ENCODE assay signal across 16 cellular contexts in genomic region chr14:99258884-99259283, GRCh38. TPM values are rescaled to one million over a fixed set of nuclear protein-coding genes. Genes with fewer than 3 reads are reported as not detected.
DNase-seq lines count a peak whose midpoint lies in the region; ATAC-seq and TF ChIP-seq lines count a peak whose summit lies in the region.
"Had no signal": no experiment of that assay in that cellular context is flagged by ENCODE, and none has a peak within 500 bp of the region (broad histone marks: within the 10 kb centered on the region; RNA-seq: fewer than 3 reads in every experiment).

No MANE protein-coding gene starts in this region.

- CTCF ChIA-PET in T-cell (lab: Charles Lee) = interaction anchor here in 1 of 2 donors (0.6 kb wide), 1 partner anchor 18 kb away, joined by 3 read pairs; no protein-coding TSS in a partner anchor

- no peak for DNase-seq in DND-41
- DNase-seq in T-cell = peak in 4 of 34 experiments; percentile 0 to 17 (median 5)
- DNase-seq in effector memory CD8-positive, alpha-beta T cell = no peak
- DNase-seq in osteocyte (ENCODE audit: extremely low spot score, unreplicated experiment) = no peak
- DNase-seq in NCI-H446 (lab: John Stamatoyannopoulos, UW) = no peak
- no peak for DNase-seq in effector CD8-positive, alpha-beta T cell (lab: John Stamatoyannopoulos, UW)
- DNase-seq in adrenal gland = no peak
- DNase-seq in COR-L47 (lab: John Stamatoyannopoulos, UW) = no peak
- DNase-seq: activated B cell treated with CpG ODN at 0.5 μM for 24 hours, KBM-7, NCI-H1694, NCI-H774, pancreas, SIG-M5, stomach had no signal

- H3K27ac ChIP-seq in DND-41 (ENCODE audit: low read length) (no peak overlapping the region), adrenal gland (no peak overlapping the region)
- H3K27ac ChIP-seq: pancreas had no signal

- H3K27me3 Mint-ChIP-seq in T-cell (no peaks in the 10 kb centered on the region), osteocyte (ENCODE audit: unreplicated experiment) (peaks cover 69% of the 10 kb centered on the region)
- H3K27me3 Mint-ChIP-seq in effector memory CD8-positive, alpha-beta T cell = no peaks in the 10 kb centered on the region

- H3K9me3 Mint-ChIP-seq in T-cell (no peaks in the 10 kb centered on the region), osteocyte (ENCODE audit: unreplicated experiment) (no peaks in the 10 kb centered on the region)
- H3K9me3 Mint-ChIP-seq in effector memory CD8-positive, alpha-beta T cell = no peaks in the 10 kb centered on the region
- H3K9me3 Mint-ChIP-seq: activated B cell treated with CpG ODN at 0.5 μM for 24 hours had no signal

- H3K4me2 ChIP-seq in DND-41 (ENCODE audit: insufficient read depth, low read length) = peak overlapping the region; percentile 31; the same call in 1 of the 2 replicates

- H3K27ac Mint-ChIP-seq in T-cell (peak overlapping the region; percentile 99 to 100), osteocyte (ENCODE audit: unreplicated experiment) (no peak overlapping the region)
- H3K27ac Mint-ChIP-seq in effector memory CD8-positive, alpha-beta T cell = peak overlapping the region; percentile 98 to 99
- H3K27ac Mint-ChIP-seq: activated B cell treated with CpG ODN at 0.5 μM for 24 hours had no signal

- H3K9me3 ChIP-seq in DND-41 (ENCODE audit: insufficient read depth, low read length, severe bottlenecking) = no peaks in the 10 kb centered on the region
- H3K9me3 ChIP-seq in adrenal gland (replicated peaks in 1 of 3) = no peaks in the 10 kb centered on the region
- H3K9me3 ChIP-seq: pancreas, stomach had no signal

- POLR2A ChIA-PET in T-cell (lab: Charles Lee) = interaction anchor here in 1 of 2 donors (0.7 kb wide), 1 partner anchor 19 kb away, joined by 3 read pairs; no protein-coding TSS in a partner anchor

- H3K36me3 ChIP-seq in DND-41 (ENCODE audit: insufficient read depth, low read length) (peaks cover 94% of the 10 kb centered on the region), adrenal gland (replicated peaks in 1 of 2) (no peaks in the 10 kb centered on the region)
- H3K36me3 ChIP-seq: pancreas, stomach had no signal

- H3K4me1 Mint-ChIP-seq in T-cell (peaks cover 99% of the 10 kb centered on the region in 3 donors), osteocyte (ENCODE audit: unreplicated experiment) (peaks cover 8% of the 10 kb centered on the region)
- H3K4me1 Mint-ChIP-seq in effector memory CD8-positive, alpha-beta T cell (ENCODE audit: low read depth in 2 of 2) = peaks cover 83 to 87% of the 10 kb centered on the region in 2 donors
- H3K4me1 Mint-ChIP-seq: activated B cell treated with CpG ODN at 0.5 μM for 24 hours had no signal

- peaks cover 94% of the 10 kb centered on the region for H4K20me1 ChIP-seq in DND-41 (ENCODE audit: insufficient read depth, low read length)

- no peak for TF ChIP-seq CTCF in DND-41 (IDR thresholded peaks at IDR 0.05; ENCODE audit: borderline replicate concordance, extremely low read depth, low read length, poor library complexity, severe bottlenecking)
- TF ChIP-seq CTCF in osteocyte (IDR thresholded peaks at IDR 0.05) = no peak
- no peak for TF ChIP-seq CTCF in adrenal gland (IDR thresholded peaks at IDR 0.05)

- H2AFZ ChIP-seq in DND-41 (ENCODE audit: low read depth, low read length) = no peak overlapping the region

- H3K27me3 ChIP-seq in DND-41 (ENCODE audit: insufficient read depth, low read length, poor library complexity) (no peaks in the 10 kb centered on the region), adrenal gland (peaks cover 8% of the 10 kb centered on the region)
- H3K27me3 ChIP-seq: pancreas had no signal

- H3K4me3 ChIP-seq in DND-41 (ENCODE audit: low read depth in 1 of 2, low read length in 2 of 2) (no peak overlapping the region), adrenal gland (no peak overlapping the region)
- H3K4me3 ChIP-seq: pancreas, stomach had no signal

- ATAC-seq in DND-41 (ENCODE audit: insufficient read depth, low read depth) (no peak), T-cell (replicated peaks in 1 of 4) (no peak)
- ATAC-seq in effector memory CD8-positive, alpha-beta T cell (replicated peaks) = no peak
- ATAC-seq: left lobe of liver, pancreas had no signal

- peaks cover 79% of the 10 kb centered on the region for H3K4me1 ChIP-seq in DND-41 (ENCODE audit: insufficient read depth, low read length)
- no peaks in the 10 kb centered on the region for H3K4me1 ChIP-seq in adrenal gland (replicated peaks in 1 of 2)
- H3K4me1 ChIP-seq: pancreas had no signal

- intact Hi-C loops in adrenal gland (cut with DNase I) = no loop called here

- no peak overlapping the region for H3K9ac ChIP-seq in DND-41 (ENCODE audit: low read depth, low read length)

- 50 to 69% (median 53%) methylated on average over 11 of the region's 11 CpGs for WGBS in adrenal gland, 4 donors

- H3K4me3 Mint-ChIP-seq in T-cell = peak overlapping the region; percentile 94 to 98 (median 96)
- peak overlapping the region; percentile 99 for H3K4me3 Mint-ChIP-seq in effector memory CD8-positive, alpha-beta T cell
- peak overlapping the region; percentile 30 for H3K4me3 Mint-ChIP-seq in osteocyte (ENCODE audit: unreplicated experiment)
- H3K4me3 Mint-ChIP-seq: activated B cell treated with CpG ODN at 0.5 μM for 24 hours had no signal

- peaks cover 100% of the 10 kb centered on the region for H3K79me2 ChIP-seq in DND-41 (ENCODE audit: insufficient read depth, low read length)

- H3K36me3 Mint-ChIP-seq in T-cell (peaks cover 64% of the 10 kb centered on the region), osteocyte (ENCODE audit: unreplicated experiment) (no peaks in the 10 kb centered on the region)
- H3K36me3 Mint-ChIP-seq in effector memory CD8-positive, alpha-beta T cell (ENCODE audit: insufficient read depth) = peaks cover 100% of the 10 kb centered on the region

- no peak for TF ChIP-seq POLR2A in adrenal gland (IDR thresholded peaks at IDR 0.05)

RNA-seq across cellular contexts. Expression of gene BCL11B, which starts 13.1 kb away (rescaled TPM):
- 100 to 1,000 TPM; 181 to 240 (median 196) TPM for total RNA-seq in T-cell
- total RNA-seq in osteocyte = 0.16 and 0.18 TPM in 2 replicates
- total RNA-seq in adrenal gland = 1 to 10 TPM in 2 of 8 donors, under 1 TPM in 6; 0.24 to 1.1 (median 0.61) TPM
- polyA plus RNA-seq in adrenal gland = under 1 TPM; 0.24 to 0.49 (median 0.24) TPM

Comparison
In these comparisons a context has a peak if more than half of its experiments do, and no peak if none do; other contexts are left out.
1. H3K4me3 Mint-ChIP-seq: peak in every context shown above with its lines; median percentile 99 in effector memory CD8-positive, alpha-beta T cell; 96 in T-cell; 30 in osteocyte.
2. RNA of gene BCL11B, which starts 13.1 kb away (total RNA-seq): 181 to 240 TPM in T-cell; 0.24 to 1.1 TPM in adrenal gland and 0.16 to 0.18 TPM in osteocyte; every median in the first group is over 10 times any median in the second.